14 cellular contexts compared by ENCODE assay signal in genomic region chr5:5751496-5751895, GRCh38.
DNase-seq lines count a peak whose midpoint lies in the region; ATAC-seq and TF ChIP-seq lines count a peak whose summit lies in the region.
"Had no signal": no experiment of that assay in that cellular context is flagged by ENCODE, and none has a peak within 500 bp of the region (broad histone marks: within the 10 kb centered on the region; RNA-seq: fewer than 3 reads in every experiment).

No MANE protein-coding gene starts in this region.

- no peak overlapping the region for H3K4me3 Mint-ChIP-seq in GM23338
- H3K4me3 Mint-ChIP-seq: CD8-positive, alpha-beta T cell had no signal

- no peaks in the 10 kb centered on the region for H3K36me3 ChIP-seq in OCI-LY3 (replicated peaks; ENCODE audit: low read depth, low read length)
- no peaks in the 10 kb centered on the region for H3K36me3 ChIP-seq in GM23248 (ENCODE audit: low read depth)
- H3K36me3 ChIP-seq in vagina: no peaks in the 10 kb centered on the region
- no peaks in the 10 kb centered on the region for H3K36me3 ChIP-seq in GM23338 (ENCODE audit: insufficient read depth)
- H3K36me3 ChIP-seq in thyroid gland: no peaks in the 10 kb centered on the region
- H3K36me3 ChIP-seq: cardiac muscle cell, esophagus squamous epithelium had no signal

- H3K4me2 ChIP-seq in OCI-LY3 (ENCODE audit: low read length) (peak overlapping the region; percentile 73), GM23248 (ENCODE audit: unreplicated experiment) (no peak overlapping the region), GM23338 (no peak overlapping the region)

- peaks cover 1% of the 10 kb centered on the region for H3K27me3 Mint-ChIP-seq in GM23338 (ENCODE audit: insufficient read depth, low read depth, poor library complexity)

- peaks cover 55% of the 10 kb centered on the region for H3K4me1 ChIP-seq in OCI-LY3 (ENCODE audit: low read length)
- no peaks in the 10 kb centered on the region for H3K4me1 ChIP-seq in GM23248 (ENCODE audit: insufficient read depth)
- no peaks in the 10 kb centered on the region for H3K4me1 ChIP-seq in vagina
- H3K4me1 ChIP-seq in GM23338 (ENCODE audit: insufficient read depth): no peaks in the 10 kb centered on the region
- H3K4me1 ChIP-seq in thyroid gland: peaks cover 0 to 15% of the 10 kb centered on the region in 2 donors
- H3K4me1 ChIP-seq: esophagus squamous epithelium had no signal

- no peak overlapping the region for H3K27ac Mint-ChIP-seq in GM23338
- H3K27ac Mint-ChIP-seq: CD8-positive, alpha-beta T cell had no signal

- 31 to 39% methylated on average over 4 of the region's 4 CpGs for WGBS in GM23248 (ENCODE audit: low coverage in 1 of 2, low lambda C conversion rate in 2 of 2, missing lambda C conversion rate in 2 of 2), 2 experiments
- 92% methylated on average over 4 of the region's 4 CpGs for WGBS in thyroid gland, 2 donors

- no peak for TF ChIP-seq CTCF in OCI-LY3 (IDR thresholded peaks at IDR 0.05; ENCODE audit: low read depth, low read length)
- TF ChIP-seq CTCF in vagina (IDR thresholded peaks at IDR 0.05): no peak
- no peak for TF ChIP-seq CTCF in GM23338 (conservative IDR thresholded peaks at IDR 0.05; ENCODE audit: low read depth in 2 of 2)
- TF ChIP-seq CTCF in thyroid gland (IDR thresholded peaks at IDR 0.05): no peak

- H3K9me3 Mint-ChIP-seq in GM23338: peaks cover 3% of the 10 kb centered on the region; the same call in 1 of the 3 replicates

- H3K27me3 ChIP-seq in OCI-LY3 (ENCODE audit: low read depth, low read length) (no peaks in the 10 kb centered on the region), GM23248 (replicated peaks; ENCODE audit: insufficient read depth) (no peaks in the 10 kb centered on the region), vagina (no peaks in the 10 kb centered on the region), GM23338 (ENCODE audit: insufficient read depth) (no peaks in the 10 kb centered on the region), thyroid gland (no peaks in the 10 kb centered on the region)
- H3K27me3 ChIP-seq: cardiac muscle cell, esophagus squamous epithelium had no signal

- H3K36me3 Mint-ChIP-seq in GM23338 (ENCODE audit: low read depth): peaks cover 2% of the 10 kb centered on the region; the same call in 1 of the 3 replicates
- H3K36me3 Mint-ChIP-seq: CD8-positive, alpha-beta T cell had no signal

- H3K9me2 ChIP-seq in GM23248 (ENCODE audit: insufficient read depth) (no peaks in the 10 kb centered on the region), GM23338 (ENCODE audit: insufficient read depth) (peaks cover 5% of the 10 kb centered on the region; the same call in 1 of the 2 replicates)

- no peaks in the 10 kb centered on the region for H3F3A ChIP-seq in GM23248 (ENCODE audit: insufficient read depth)
- H3F3A ChIP-seq in GM23338 (replicated peaks; ENCODE audit: low read depth): no peaks in the 10 kb centered on the region

- H2AFZ ChIP-seq in OCI-LY3 (ENCODE audit: low read depth, low read length) (no peak overlapping the region; the same call in 1 of the 2 replicates), GM23248 (no peak overlapping the region), GM23338 (no peak overlapping the region)

- H3K79me2 ChIP-seq in OCI-LY3 (ENCODE audit: low read length) (no peaks in the 10 kb centered on the region), GM23248 (ENCODE audit: insufficient read depth) (no peaks in the 10 kb centered on the region), GM23338 (replicated peaks; ENCODE audit: insufficient read depth) (no peaks in the 10 kb centered on the region)

- H3K27ac ChIP-seq in OCI-LY3 (ENCODE audit: low read length) (peak overlapping the region; percentile 63; the same call in 1 of the 2 replicates), GM23248 (no peak overlapping the region), vagina (no peak overlapping the region), GM23338 (ENCODE audit: low read depth) (no peak overlapping the region), thyroid gland (no peak overlapping the region)
- H3K27ac ChIP-seq: cardiac muscle cell, esophagus squamous epithelium had no signal

- peaks cover 3% of the 10 kb centered on the region; the same call in 1 of the 3 replicates for H3K4me1 Mint-ChIP-seq in GM23338

- H3K9ac ChIP-seq in OCI-LY3 (ENCODE audit: low read length): peak overlapping the region; percentile 20; the same call in 1 of the 2 replicates
- no peak overlapping the region for H3K9ac ChIP-seq in GM23248

- ATAC-seq in GM18508 (IDR thresholded peaks at IDR 0.05; ENCODE audit: insufficient read depth, unreplicated experiment) (peak; percentile 49), GM21447 (IDR thresholded peaks at IDR 0.05; ENCODE audit: unreplicated experiment) (peak; percentile 53), HG03045 (IDR thresholded peaks at IDR 0.05; ENCODE audit: unreplicated experiment) (peak; percentile 41), GM23338 (no peak)
- ATAC-seq: CD8-positive, alpha-beta T cell; sciatic nerve had no signal

- DNase-seq in GM23248: no peak
- no peak for DNase-seq in vagina (ENCODE audit: extremely low spot score in 2 of 2)
- DNase-seq in GM23338 (ENCODE audit: low spot score): no peak
- no peak for DNase-seq in thyroid gland
- DNase-seq: CD8-positive, alpha-beta T cell; esophagus squamous epithelium; IMR-90; NCI-H2107 had no signal

- H4K20me1 ChIP-seq in OCI-LY3 (ENCODE audit: insufficient read depth, low read length) (no peaks in the 10 kb centered on the region), GM23248 (ENCODE audit: insufficient read depth) (no peaks in the 10 kb centered on the region), GM23338 (replicated peaks; ENCODE audit: insufficient read depth) (no peaks in the 10 kb centered on the region)

- in situ Hi-C loops in GM23248 (cut with MboI): no loop called here

- intact Hi-C loops in vagina (cut with DNase I) (no loop called here), thyroid gland (cut with DNase I) (no loop called here)

- no peak for TF ChIP-seq POLR2A in vagina (IDR thresholded peaks at IDR 0.05)
- no peak for TF ChIP-seq POLR2A in thyroid gland (IDR thresholded peaks at IDR 0.05)

- H3K9me3 ChIP-seq in OCI-LY3 (ENCODE audit: insufficient read depth, low read length): no peaks in the 10 kb centered on the region
- no peaks in the 10 kb centered on the region for H3K9me3 ChIP-seq in GM23248 (ENCODE audit: low read depth)
- no peaks in the 10 kb centered on the region for H3K9me3 ChIP-seq in vagina
- no peaks in the 10 kb centered on the region for H3K9me3 ChIP-seq in thyroid gland
- H3K9me3 ChIP-seq: esophagus squamous epithelium had no signal

- H3K4me3 ChIP-seq in OCI-LY3 (ENCODE audit: low read length) (peak overlapping the region; percentile 52; the same call in 1 of the 2 replicates), GM23248 (no peak overlapping the region), vagina (no peak overlapping the region), GM23338 (no peak overlapping the region), thyroid gland (replicated peaks in 1 of 3) (no peak overlapping the region)
- H3K4me3 ChIP-seq: cardiac muscle cell, esophagus squamous epithelium had no signal

TF ChIP-seq in GM23338, 12 proteins besides CTCF, POLR2A, EP300 and RAD21:
- no peak for TF ChIP-seq EZH2 (IDR thresholded peaks at IDR 0.05; ENCODE audit: low read depth, unreplicated experiment)
- TF ChIP-seq JUNB (IDR thresholded peaks at IDR 0.05; ENCODE audit: unreplicated experiment): no peak
- no peak for TF ChIP-seq NANOG (IDR thresholded peaks at IDR 0.05; ENCODE audit: borderline replicate concordance)
- no peak for TF ChIP-seq CREB1 (CRISPR knock-in tag; IDR thresholded peaks at IDR 0.05; ENCODE audit: low read depth)
- TF ChIP-seq STAT1 (IDR thresholded peaks at IDR 0.05; ENCODE audit: unreplicated experiment): no peak
- no peak for TF ChIP-seq ZNF114 (CRISPR knock-in tag; IDR thresholded peaks at IDR 0.05)
- no peak for TF ChIP-seq EZH2phosphoT487 (IDR thresholded peaks at IDR 0.05; ENCODE audit: unreplicated experiment)
- no peak for TF ChIP-seq ETS1 (IDR thresholded peaks at IDR 0.05)
- no peak for TF ChIP-seq ZNF331 (CRISPR knock-in tag; IDR thresholded peaks at IDR 0.05; ENCODE audit: low read depth)
- no peak for TF ChIP-seq POLR2AphosphoS5 (IDR thresholded peaks at IDR 0.05; ENCODE audit: low read depth)
